ENCODE assay signal across 15 cellular contexts in the genomic region with DNA sequence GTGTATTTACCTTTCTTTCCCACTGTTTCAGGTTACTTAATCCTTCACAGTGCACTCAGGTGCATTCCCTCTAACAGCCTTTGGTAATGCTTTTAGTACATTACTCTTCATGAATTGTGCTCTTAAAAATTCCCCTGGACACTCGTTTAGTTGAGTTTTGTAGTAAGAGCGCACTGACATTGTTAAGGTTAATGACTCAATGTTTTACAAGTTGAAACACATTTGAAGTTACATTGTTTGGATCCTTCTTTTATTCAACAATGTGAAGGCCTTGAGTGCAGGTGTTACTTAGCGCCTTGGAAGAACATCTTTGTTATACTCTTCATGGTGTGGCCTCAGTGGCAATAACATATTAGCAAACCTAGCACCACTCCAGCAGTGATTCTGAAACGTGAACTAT.
DNase-seq lines count a peak whose midpoint lies in the region; ATAC-seq and TF ChIP-seq lines count a peak whose summit lies in the region.
"Had no signal": no experiment of that assay in that cellular context is flagged by ENCODE, and none has a peak within 500 bp of the region (broad histone marks: within the 10 kb centered on the region; RNA-seq: fewer than 3 reads in every experiment).

No MANE protein-coding gene starts in this region.

- peak; percentile 4 for DNase-seq in NCI-H146 (lab: John Stamatoyannopoulos, UW)
- no peak for DNase-seq in NCI-H146 treated with DMSO at 0.1 percent for 48 hours (lab: John Stamatoyannopoulos, UW; ENCODE audit: unreplicated experiment)
- DNase-seq in HPDE6-E6E7 (ENCODE audit: extremely low spot score): peak; percentile 17
- no peak for DNase-seq in RWPE2 (ENCODE audit: low spot score)
- DNase-seq in activated naive CD4-positive, alpha-beta T cell treated with Interleukin-2 at 50 U/mL for 16 hours: no peak
- no peak for DNase-seq in NCI-H526 treated with DMSO at 0.1 percent for 48 hours (lab: John Stamatoyannopoulos, UW)
- DNase-seq: CD4-positive, alpha-beta memory T cell; DMS79 treated with DMSO at 0.1 percent for 48 hours; GF-D8; H9 had no signal

- no peaks in the 10 kb centered on the region for H3K9me3 ChIP-seq in RWPE2 (ENCODE audit: severe bottlenecking)
- H3K9me3 ChIP-seq: A549 had no signal

- no peak overlapping the region for H3K4me3 ChIP-seq in RWPE2 (ENCODE audit: severe bottlenecking)
- H3K4me3 ChIP-seq: A549, BLaER1 had no signal

- H3K36me3 ChIP-seq in RWPE2 (ENCODE audit: low read depth): no peaks in the 10 kb centered on the region
- H3K36me3 ChIP-seq: BLaER1 had no signal

- no peaks in the 10 kb centered on the region for H3K4me1 ChIP-seq in RWPE2 (ENCODE audit: insufficient read depth, poor library complexity, severe bottlenecking)
- H3K4me1 ChIP-seq: A549, BLaER1 had no signal

- no peak for TF ChIP-seq CTCF in RWPE2 (IDR thresholded peaks at IDR 0.05; ENCODE audit: poor library complexity, severe bottlenecking)

- no peak overlapping the region for H3K27ac ChIP-seq in RWPE2 (ENCODE audit: poor library complexity, severe bottlenecking)
- H3K27ac ChIP-seq: 22Rv1, A549, BLaER1 had no signal

- ATAC-seq in RWPE2 (ENCODE audit: low read depth): peak; percentile 36; the same call in 1 of the 3 replicates
- peak; percentile 22 for ATAC-seq in esophagus mucosa
- ATAC-seq in HG03045 (IDR thresholded peaks at IDR 0.05; ENCODE audit: unreplicated experiment): no peak
- ATAC-seq: A549 had no signal

- no peaks in the 10 kb centered on the region for H3K27me3 ChIP-seq in RWPE2 (ENCODE audit: insufficient read depth, poor library complexity, severe bottlenecking)
- H3K27me3 ChIP-seq: BLaER1 had no signal

Comparison
In these comparisons a context has a peak if more than half of its experiments do, and no peak if none do; other contexts are left out.
1. DNase-seq: peak in NCI-H146 (single experiment) and HPDE6-E6E7 (single experiment); none in NCI-H146 treated with DMSO at 0.1 percent for 48 hours (single experiment), RWPE2 (single experiment), activated naive CD4-positive, alpha-beta T cell treated with Interleukin-2 at 50 U/mL for 16 hours (single experiment) and NCI-H526 treated with DMSO at 0.1 percent for 48 hours (single experiment).